Comparison of ENCODE assay signal across 8 cellular contexts in the genomic region with DNA sequence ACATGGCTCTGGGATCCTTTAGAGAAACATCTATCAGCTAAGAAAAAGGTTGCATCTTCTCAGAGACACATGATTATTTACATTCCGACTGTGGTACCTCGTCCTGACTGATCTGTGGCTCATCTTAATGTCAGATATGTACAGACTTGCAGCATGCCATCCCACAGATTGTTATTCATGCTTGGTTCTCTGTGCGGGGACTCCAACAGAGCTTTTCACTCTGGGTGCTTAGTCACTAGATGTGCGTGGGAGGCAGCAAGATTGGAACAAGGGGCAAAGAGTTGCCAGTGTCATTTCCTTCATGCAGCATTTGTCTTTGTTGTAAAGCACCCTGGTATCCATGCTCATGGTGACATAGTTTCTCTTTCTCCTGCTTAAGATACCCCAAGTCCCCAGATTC.
DNase-seq lines count a peak whose midpoint lies in the region; ATAC-seq and TF ChIP-seq lines count a peak whose summit lies in the region.

No MANE protein-coding gene starts in this region.

- ATAC-seq in HG02981 (IDR thresholded peaks at IDR 0.05; ENCODE audit: unreplicated experiment), result no peak

- 82 to 94% methylated on average over 4 of the region's 4 CpGs for WGBS in thyroid gland, 2 donors

- H3K4me3 ChIP-seq in epithelial cell of esophagus (ENCODE audit: low read length), result no peak overlapping the region
- no peak overlapping the region for H3K4me3 ChIP-seq in thyroid gland (replicated peaks in 1 of 3)

- DNase-seq in HCEC 1CT (peak; percentile 55), SW480 (ENCODE audit: low spot score) (peak; percentile 48), epithelial cell of esophagus (ENCODE audit: low read depth) (peak; percentile 97), globus pallidus (ENCODE audit: low spot score) (no peak), NCI-H1105 treated with DMSO at 0.1 percent for 48 hours (lab: John Stamatoyannopoulos, UW) (no peak), thyroid gland (no peak)
- DNase-seq in stimulated activated CD4-positive, alpha-beta T cell treated with anti-CD3 and anti-CD28 coated beads, Interleukin-2, amount 100 ng/mL, for 48 hours, result peak; percentile 52 to 55

- TF ChIP-seq CTCF in epithelial cell of esophagus (IDR thresholded peaks at IDR 0.05; ENCODE audit: insufficient read depth, low read depth, low read length, missing control alignments) (no peak), thyroid gland (IDR thresholded peaks at IDR 0.05) (no peak)

- no peak overlapping the region for H3K27ac ChIP-seq in thyroid gland

- H3K27me3 ChIP-seq in thyroid gland, result no peaks in the 10 kb centered on the region

- H3K9me3 ChIP-seq in thyroid gland, result no peaks in the 10 kb centered on the region

- intact Hi-C loops in thyroid gland (cut with DNase I), result no loop called here

- no peaks in the 10 kb centered on the region for H3K36me3 ChIP-seq in thyroid gland

- TF ChIP-seq POLR2A in thyroid gland (IDR thresholded peaks at IDR 0.05), result no peak

- H3K4me1 ChIP-seq in thyroid gland, result no peaks in the 10 kb centered on the region

Comparison
In these comparisons a context has a peak if more than half of its experiments do, and no peak if none do; other contexts are left out.
1. DNase-seq: peak in HCEC 1CT (single experiment), SW480 (single experiment), epithelial cell of esophagus (single experiment) and stimulated activated CD4-positive, alpha-beta T cell treated with anti-CD3 and anti-CD28 coated beads, Interleukin-2, amount 100 ng/mL, for 48 hours (2 of 2); none in globus pallidus (single experiment), NCI-H1105 treated with DMSO at 0.1 percent for 48 hours (single experiment) and thyroid gland (0 of 2).